Comparison of ENCODE assay signal across 8 cellular contexts in the genomic region with DNA sequence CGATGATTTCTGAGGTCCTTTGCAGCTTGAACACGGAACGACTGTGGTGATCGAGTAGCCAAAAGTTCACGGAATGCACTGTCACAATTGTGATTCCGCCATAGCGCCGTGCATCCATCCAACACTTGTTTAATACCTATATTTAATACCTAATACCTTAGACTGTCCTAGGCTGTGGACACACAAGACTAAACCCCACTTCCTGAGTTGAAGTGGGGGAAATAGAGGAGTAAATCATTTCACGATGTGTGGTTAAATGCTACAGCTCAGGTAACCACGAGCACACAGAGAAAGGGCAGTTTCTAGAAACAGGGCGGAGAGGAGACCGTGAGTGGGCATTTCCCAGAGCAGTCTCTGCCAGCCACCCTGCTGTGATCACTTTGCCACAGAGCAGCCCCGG. TPM values are rescaled to one million over a fixed set of nuclear protein-coding genes. Genes with fewer than 3 reads are reported as not detected.
DNase-seq lines count a peak whose midpoint lies in the region; ATAC-seq, FAIRE-seq and TF ChIP-seq lines count a peak whose summit lies in the region.
"Not testable (repeated sequence)": the region's sequence is repeated elsewhere in the genome, so short reads cannot be mapped to it uniquely, and the experiment has no call there.

No MANE protein-coding gene starts in this region.

- H2AFZ ChIP-seq in HepG2 (ENCODE audit: low read length); trophoblast cell (ENCODE audit: insufficient read depth, low read length, poor library complexity): not testable (repeated sequence)

- not testable (repeated sequence) for H2BK5ac ChIP-seq in trophoblast cell (ENCODE audit: low read depth, low read length, poor library complexity)

- in situ Hi-C loops in HepG2 (cut with HindIII; ENCODE audit: extremely low pct_ligation_motif_present, low pct_unique_long_range_greater_than_20kb): not testable (repeated sequence)

- POLR2A ChIA-PET in HepG2 (lab: Yijun Ruan, JAX): not testable (repeated sequence)

- H3K4me2 ChIP-seq in BLaER1: peak overlapping the region; percentile 66
- peak overlapping the region; percentile 64 for H3K4me2 ChIP-seq in HepG2 (ENCODE audit: low read depth, low read length)
- H3K4me2 ChIP-seq in trophoblast cell (ENCODE audit: low read length): peak overlapping the region; percentile 44

- intact Hi-C loops in HepG2 (cut with micrococcal nuclease; ENCODE audit: unreplicated experiment): not testable (repeated sequence)

- H3K4me3 ChIP-seq in BLaER1; trophoblast cell (ENCODE audit: low read depth, low read length): not testable (repeated sequence)
- H3K4me3 ChIP-seq in HUES48 (ENCODE audit: low read depth, low read length) (peak overlapping the region; percentile 52), SK-N-MC (peak overlapping the region; percentile 69), bronchial epithelial cell (ENCODE audit: low read depth, low read length) (peak overlapping the region; percentile 24), fibroblast of villous mesenchyme (ENCODE audit: low read depth, low read length) (peak overlapping the region; percentile 43), HepG2 (replicated peaks in 1 of 3; ENCODE audit: insufficient read depth in 1 of 3, low read depth in 2 of 3, low read length in 3 of 3) (peak overlapping the region in 2 of 3 experiments; percentile 53; a peak in 4 of 6 replicates), upper lobe of left lung (peak overlapping the region in 3 of 4 donors; percentile 20 to 40 (median 33))

- TF ChIP-seq EP300 in HepG2 (IDR thresholded peaks at IDR 0.05; ENCODE audit: low read depth in 2 of 2, low read length in 2 of 2); HepG2 (CRISPR knock-in tag; IDR thresholded peaks at IDR 0.05; ENCODE audit: borderline replicate concordance); upper lobe of left lung (IDR thresholded peaks at IDR 0.05): not testable (repeated sequence)

- H3K23ac ChIP-seq in trophoblast cell (ENCODE audit: low read length): not testable (repeated sequence)

- H3K14ac ChIP-seq in trophoblast cell (ENCODE audit: low read length): not testable (repeated sequence)

- not testable (repeated sequence) for TF ChIP-seq CTCF in bronchial epithelial cell (IDR thresholded peaks at IDR 0.05; ENCODE audit: insufficient read depth, low read length, severe bottlenecking); fibroblast of villous mesenchyme (IDR thresholded peaks at IDR 0.05; ENCODE audit: insufficient read depth, low read depth, low read length); HepG2 (CRISPR knock-in tag; IDR thresholded peaks at IDR 0.05); upper lobe of left lung (IDR thresholded peaks at IDR 0.05)

- not testable (repeated sequence) for H3K9ac ChIP-seq in BLaER1; HUES48 (ENCODE audit: low read depth, low read length); SK-N-MC (ENCODE audit: insufficient read length); HepG2 (ENCODE audit: insufficient read depth, low read depth, low read length); trophoblast cell (ENCODE audit: low read length)

- ATAC-seq in HepG2; upper lobe of left lung (ENCODE audit: low FRiP score in 2 of 2): not testable (repeated sequence)

- H3K36me3 ChIP-seq in BLaER1; HUES48 (ENCODE audit: control insufficient read depth, insufficient read depth, low read length); SK-N-MC (ENCODE audit: insufficient read depth, low read length); bronchial epithelial cell (ENCODE audit: control insufficient read depth, insufficient read depth, low read length); HepG2 (replicated peaks in 1 of 2; ENCODE audit: control insufficient read depth in 1 of 2, insufficient read depth in 2 of 2, low read length in 2 of 2); trophoblast cell (ENCODE audit: control insufficient read depth in 1 of 2, insufficient read depth in 2 of 2, low read length in 2 of 2); upper lobe of left lung: not testable (repeated sequence)

- WGBS in HepG2 (ENCODE audit: low lambda C conversion rate): 0% methylated on average over 5 of the region's 13 CpGs
- WGBS in trophoblast cell (ENCODE audit: extremely low coverage, insufficient coverage, insufficient read length): no CpG with 5 or more reads among the region's 13 CpGs
- WGBS in upper lobe of left lung, 2 donors: 0% methylated on average over 2 to 6 of the region's 13 CpGs

- TF ChIP-seq RAD21 in HepG2 (CRISPR knock-in tag; IDR thresholded peaks at IDR 0.05): not testable (repeated sequence)

- H4K20me1 ChIP-seq in BLaER1; HepG2 (ENCODE audit: insufficient read depth, low read length): not testable (repeated sequence)

- H3K79me1 ChIP-seq in trophoblast cell (ENCODE audit: low read length): not testable (repeated sequence)

- not testable (repeated sequence) for H4K12ac ChIP-seq in trophoblast cell (ENCODE audit: low read depth, low read length)

- not testable (repeated sequence) for H3K79me2 ChIP-seq in HepG2 (ENCODE audit: insufficient read depth, low read length); trophoblast cell (ENCODE audit: control insufficient read depth, insufficient read depth, low read length, poor library complexity)

- H4K91ac ChIP-seq in trophoblast cell (ENCODE audit: low read depth, low read length): not testable (repeated sequence)

- H3K4me1 ChIP-seq in BLaER1; HUES48 (ENCODE audit: control insufficient read depth, insufficient read depth, low read length); HepG2 (ENCODE audit: insufficient read depth, low read length); trophoblast cell (ENCODE audit: control insufficient read depth in 1 of 2, insufficient read depth in 2 of 2, low read length in 2 of 2); upper lobe of left lung: not testable (repeated sequence)

- CTCF ChIA-PET in HepG2 (lab: Yijun Ruan, JAX; ENCODE audit: low intra/inter-chr PET ratio, low total read pairs): not testable (repeated sequence)

- H3K27me3 ChIP-seq in BLaER1; HUES48 (ENCODE audit: control insufficient read depth, insufficient read depth, low read length); bronchial epithelial cell (ENCODE audit: control insufficient read depth, insufficient read depth, low read length); HepG2 (ENCODE audit: control insufficient read depth in 1 of 2, insufficient read depth in 2 of 2, low read length in 2 of 2); trophoblast cell (ENCODE audit: insufficient read depth, low read length); upper lobe of left lung: not testable (repeated sequence)

- not testable (repeated sequence) for H2BK120ac ChIP-seq in trophoblast cell (ENCODE audit: insufficient read depth, low read length, poor library complexity)

- not testable (repeated sequence) for H3K9me3 ChIP-seq in BLaER1; HUES48 (ENCODE audit: control insufficient read depth, insufficient read depth, low read length); SK-N-MC (ENCODE audit: low read depth, low read length); HepG2 (ENCODE audit: low read length); trophoblast cell (ENCODE audit: insufficient read depth, low read depth, low read length); upper lobe of left lung

- not testable (repeated sequence) for H3K27ac ChIP-seq in BLaER1; HUES48 (ENCODE audit: low read depth, low read length); SK-N-MC; HepG2 (ENCODE audit: extremely low read length, insufficient read depth, low read length); trophoblast cell (ENCODE audit: low read depth, low read length)
- H3K27ac ChIP-seq in upper lobe of left lung: peak overlapping the region in 1 of 4 donors; percentile 61

- not testable (repeated sequence) for H3K18ac ChIP-seq in trophoblast cell (ENCODE audit: low read length)

- not testable (repeated sequence) for H2AK5ac ChIP-seq in trophoblast cell (ENCODE audit: low read length)

- TF ChIP-seq POLR2A in HepG2 (IDR thresholded peaks at IDR 0.05; ENCODE audit: insufficient read depth in 1 of 2, low read depth in 2 of 2, low read length in 2 of 2); upper lobe of left lung (IDR thresholded peaks at IDR 0.05): not testable (repeated sequence)

- not testable (repeated sequence) for H2BK12ac ChIP-seq in trophoblast cell (ENCODE audit: low read length)

- H4K8ac ChIP-seq in trophoblast cell (ENCODE audit: low read depth, low read length): peak overlapping the region; percentile 82

- H3K4ac ChIP-seq in trophoblast cell (ENCODE audit: low read depth, low read length): not testable (repeated sequence)

- BruUV-seq in HepG2 (replicated peaks; lab: Mats Ljungman, UMichigan): not testable (repeated sequence)

- FAIRE-seq in bronchial epithelial cell (lab: Jason Lieb, UNC); HepG2 (lab: Jason Lieb, UNC): not testable (repeated sequence)

- not testable (repeated sequence) for DNase-seq in SK-N-MC (ENCODE audit: low read depth, low spot score); bronchial epithelial cell (ENCODE audit: low read depth); fibroblast of villous mesenchyme (ENCODE audit: low read depth); HepG2 (ENCODE audit: low spot score); trophoblast cell; upper lobe of left lung

RNA-seq across cellular contexts. Expression of a gene that starts 5.3 kb away (rescaled TPM):
- total RNA-seq in bronchial epithelial cell: 0.79 and 3.3 TPM in 2 replicates
- total RNA-seq in fibroblast of villous mesenchyme: 2.2 and 2.9 TPM in 2 replicates
- total RNA-seq in HepG2 (2016; rRNA removed; fragmentation: Illumina TruSeq; extraction: Trizol): 0.87 and 1.5 TPM in 2 replicates
- total RNA-seq in HepG2 (2016; cell fraction: cytosol; rRNA removed; fragmentation: Illumina TruSeq; extraction: Trizol; ENCODE audit: low read depth): 0.71 and 1.5 TPM in 2 replicates
- total RNA-seq in HepG2 (2016; cell fraction: insoluble cytoplasmic fraction; rRNA removed; fragmentation: Illumina TruSeq; extraction: Trizol): 0.77 and 1.4 TPM in 2 replicates
- total RNA-seq in HepG2 (2016; cell fraction: membrane; rRNA removed; fragmentation: Illumina TruSeq; extraction: Trizol): 0.62 and 1.2 TPM in 2 replicates
- 2.7 and 4.3 TPM in 2 replicates for total RNA-seq in HepG2 (2016; cell fraction: nucleus; rRNA removed; fragmentation: Illumina TruSeq; extraction: Trizol)
- polyA plus RNA-seq in HepG2 (2011; rRNA removed): 2.2 and 2.5 TPM in 2 replicates
- 0.54 and 0.59 TPM in 2 replicates for polyA plus RNA-seq in HepG2 (2011; cell fraction: cytosol; rRNA removed)
- polyA plus RNA-seq in HepG2 (2011; cell fraction: nucleus; rRNA removed): 4.1 and 4.5 TPM in 2 replicates
- 1.5 and 3.4 TPM in 2 replicates for polyA plus RNA-seq in HepG2 (2012)
- polyA plus RNA-seq in HepG2 (2016; cell fraction: cytosol; fragmentation: Illumina TruSeq; extraction: Trizol; ENCODE audit: low read depth): 0.10 and 0.14 TPM in 2 replicates
- 0.74 and 0.91 TPM in 2 replicates for polyA plus RNA-seq in HepG2 (2016; cell fraction: insoluble cytoplasmic fraction; fragmentation: Illumina TruSeq; extraction: Trizol; ENCODE audit: low read depth)
- 0.39 and 0.42 TPM in 2 replicates for polyA plus RNA-seq in HepG2 (2016; cell fraction: membrane; fragmentation: Illumina TruSeq; extraction: Trizol; ENCODE audit: low read depth)
- polyA plus RNA-seq in HepG2 (2016; cell fraction: nucleus; fragmentation: Illumina TruSeq; extraction: Trizol; ENCODE audit: insufficient read depth, low read depth): 11.7 and 12.5 TPM in 2 replicates
- polyA minus RNA-seq in HepG2 (2011; rRNA and poly(A)+ RNA removed; ENCODE audit: low replicate concordance): 0.72 TPM in 1 of 2 replicates, not detected in the other
- polyA minus RNA-seq in HepG2 (2011; cell fraction: cytosol; rRNA and poly(A)+ RNA removed): 0.18 and 0.20 TPM in 2 replicates
- polyA minus RNA-seq in HepG2 (2011; cell fraction: nucleus; rRNA and poly(A)+ RNA removed): 2.5 and 3.7 TPM in 2 replicates
- polyA plus RNA-seq in trophoblast cell (2013): 0.53 and 0.60 TPM in 2 replicates
- 1 to 10 TPM in 5 of 6 donors, under 1 TPM in 1; 0.34 to 4.3 (median 1.2) TPM for total RNA-seq in upper lobe of left lung
